Comparison of ENCODE assay signal across 2 cellular contexts in genomic region chr5:116738270-116738947, GRCh38.
TF ChIP-seq lines count a peak whose summit lies in the region.

No MANE protein-coding gene starts in this region.

TF ChIP-seq in H1, 55 proteins besides CTCF, POLR2A, EP300 and RAD21 (continued from another document):
- no peak for TF ChIP-seq KDM5A (IDR thresholded peaks at IDR 0.05; ENCODE audit: low read length)

TF ChIP-seq in HEK293T, 16 proteins besides CTCF, POLR2A, EP300 and RAD21 (continued from another document):
- TF ChIP-seq FOXA1 (IDR thresholded peaks at IDR 0.05), result no peak
- no peak for TF ChIP-seq ARNT (IDR thresholded peaks at IDR 0.05)
TF ChIP-seq in HEK293T: peak in this region for 0.
